11 cellular contexts compared by ENCODE assay signal in genomic region chr3:189981668-189982067, GRCh38.
DNase-seq lines count a peak whose midpoint lies in the region; ATAC-seq and TF ChIP-seq lines count a peak whose summit lies in the region.
"Had no signal": no experiment of that assay in that cellular context is flagged by ENCODE, and none has a peak within 500 bp of the region (broad histone marks: within the 10 kb centered on the region; RNA-seq: fewer than 3 reads in every experiment).

No MANE protein-coding gene starts in this region.

- in situ Hi-C loops in IMR-90 (cut with MboI; ENCODE audit: low sequenced_read_pairs) = no loop called here

- H2AK5ac ChIP-seq in IMR-90 (ENCODE audit: low read depth, low read length) (no peak overlapping the region), mesenchymal stem cell (ENCODE audit: low read length, severe bottlenecking) (no peak overlapping the region)

- no peak overlapping the region for H2BK12ac ChIP-seq in mesenchymal stem cell (ENCODE audit: low read length in 2 of 2)

- CTCF ChIA-PET in IMR-90 (lab: Yijun Ruan, JAX) = interaction anchor here (0.7 kb wide), 1 partner anchor 14 kb away, joined by 3 read pairs; no protein-coding TSS in a partner anchor
- CTCF ChIA-PET in GM10248 (lab: Yijun Ruan, JAX) = interaction anchor here (0.8 to 3.2 kb wide), 6 partner anchors 11 to 243 kb away, joined by 3 to 13 read pairs (median 5); no protein-coding TSS in a partner anchor

- ATAC-seq in IMR-90 (ENCODE audit: low read depth) (peak; percentile 90), HG02885 (IDR thresholded peaks at IDR 0.05; ENCODE audit: poor library complexity, unreplicated experiment) (no peak)
- ATAC-seq: natural killer cell treated with Interleukin-12 subunit alpha and Interleukin-12 subunit beta and Interleukin-15 and Interleukin-18, amount 100 ng/mL, for 72 hours had no signal

- H3K4me3 ChIP-seq in IMR-90 (ENCODE audit: insufficient read depth, low read depth, low read length) = no peak overlapping the region
- no peak overlapping the region for H3K4me3 ChIP-seq in mesenchymal stem cell (ENCODE audit: insufficient read depth in 1 of 2, low read depth in 1 of 2, low read length in 2 of 2)

- TF ChIP-seq CTCF in IMR-90 (conservative IDR thresholded peaks at IDR 0.05; ENCODE audit: low read depth, low read length) = no peak
- no peak for TF ChIP-seq CTCF in GM10248 (IDR thresholded peaks at IDR 0.05; ENCODE audit: control extremely low read depth, extremely low read depth, low read depth, missing control alignments)

- no peak for TF ChIP-seq POLR2A in IMR-90 (IDR thresholded peaks at IDR 0.05; ENCODE audit: low read depth, low read length)

- H4K20me1 ChIP-seq in IMR-90 (ENCODE audit: insufficient read depth, low read length) = no peaks in the 10 kb centered on the region

- H3K56ac ChIP-seq in IMR-90 (ENCODE audit: extremely low read depth, insufficient read depth, low read length) = no peak overlapping the region

- peaks cover 8% of the 10 kb centered on the region; the same call in 1 of the 2 replicates for H3K9me1 ChIP-seq in IMR-90 (ENCODE audit: insufficient read depth, low read length)

- H2BK120ac ChIP-seq in IMR-90 (ENCODE audit: low read depth, low read length) = peak overlapping the region; percentile 5; the same call in 1 of the 2 replicates
- no peak overlapping the region for H2BK120ac ChIP-seq in mesenchymal stem cell (ENCODE audit: low read depth, low read length)

- H3K14ac ChIP-seq in IMR-90 (replicated peaks; ENCODE audit: low read depth, low read length) = no peak overlapping the region
- H3K14ac ChIP-seq in mesenchymal stem cell (ENCODE audit: low read length in 2 of 2) = no peak overlapping the region

- no TSS peak for BruUV-seq in IMR-90 (replicated peaks; lab: Mats Ljungman, UMichigan)

- DNase-seq in A172 (ENCODE audit: low spot score) = peak; percentile 88
- peak; percentile 89 for DNase-seq in IMR-90
- DNase-seq in dedifferentiated amniotic fluid mesenchymal stem cell (ENCODE audit: extremely low spot score) = peak; percentile 40
- peak; percentile 68 for DNase-seq in mesenchymal stem cell
- DNase-seq in GM10248 (ENCODE audit: extremely low spot score) = no peak
- no peak for DNase-seq in T-helper 9 cell
- DNase-seq in NOMO-1 (lab: John Stamatoyannopoulos, UW; ENCODE audit: unreplicated experiment in 2 of 2) = no peak
- DNase-seq: activated naive CD4-positive, alpha-beta T cell; GOT3 had no signal

- intact Hi-C loops in IMR-90 (cut with micrococcal nuclease) = no loop called here

- H3K9ac ChIP-seq in IMR-90 (ENCODE audit: low read depth, low read length) (no peak overlapping the region), mesenchymal stem cell (ENCODE audit: low read length) (no peak overlapping the region)

- H4K8ac ChIP-seq in IMR-90 (ENCODE audit: low read depth in 2 of 2, low read length in 2 of 2) = no peak overlapping the region
- H4K8ac ChIP-seq in mesenchymal stem cell (ENCODE audit: low read length) = no peak overlapping the region

- H3K79me1 ChIP-seq in IMR-90 (ENCODE audit: low read depth in 1 of 2, low read length in 2 of 2) = peaks cover 0 to 18% of the 10 kb centered on the region in 2 experiments; a peak in 2 of 4 replicates
- H3K79me1 ChIP-seq in mesenchymal stem cell (replicated peaks; ENCODE audit: low read length, poor library complexity, severe bottlenecking) = peaks cover 13% of the 10 kb centered on the region

- H2BK15ac ChIP-seq in IMR-90 (ENCODE audit: low read depth, low read length) (no peak overlapping the region; the same call in 2 of the 3 replicates), mesenchymal stem cell (ENCODE audit: low read depth, poor library complexity, severe bottlenecking) (no peak overlapping the region)

- H3K18ac ChIP-seq in IMR-90 (ENCODE audit: low read depth, low read length) (no peak overlapping the region), mesenchymal stem cell (ENCODE audit: low read depth in 1 of 2, low read length in 2 of 2) (no peak overlapping the region)

- dilution Hi-C loops in IMR-90 (cut with HindIII; ENCODE audit: low sequenced_read_pairs, unreplicated experiment) = no loop called here

- peaks cover 5% of the 10 kb centered on the region for H3K36me3 ChIP-seq in IMR-90 (ENCODE audit: control insufficient read depth, insufficient read depth, low read length)
- peaks cover 0 to 29% of the 10 kb centered on the region in 2 experiments for H3K36me3 ChIP-seq in mesenchymal stem cell (ENCODE audit: control insufficient read depth in 1 of 2, insufficient read depth in 2 of 2, low read depth in 1 of 2, low read length in 2 of 2)

- peak overlapping the region; percentile 19; the same call in 1 of the 2 replicates for H3K4ac ChIP-seq in IMR-90 (ENCODE audit: low read depth, low read length)
- no peak overlapping the region for H3K4ac ChIP-seq in mesenchymal stem cell (ENCODE audit: low read depth in 1 of 2, low read length in 2 of 2)

- H3K9me3 ChIP-seq in IMR-90 (ENCODE audit: control insufficient read depth, insufficient read depth, low read length) (no peaks in the 10 kb centered on the region), mesenchymal stem cell (ENCODE audit: control insufficient read depth, low read length) (no peaks in the 10 kb centered on the region)

- H2BK20ac ChIP-seq in IMR-90 (ENCODE audit: low read depth, low read length) = no peak overlapping the region

- no peaks in the 10 kb centered on the region for H3K27me3 ChIP-seq in IMR-90 (ENCODE audit: control insufficient read depth, insufficient read depth, low read length)
- H3K27me3 ChIP-seq in mesenchymal stem cell (ENCODE audit: control insufficient read depth in 1 of 2, insufficient read depth in 1 of 2, low read length in 2 of 2) = no peaks in the 10 kb centered on the region

- no peak overlapping the region for H4K91ac ChIP-seq in IMR-90 (ENCODE audit: insufficient read depth, low read depth, low read length)
- no peak overlapping the region for H4K91ac ChIP-seq in mesenchymal stem cell (ENCODE audit: low read length)

- H2AFZ ChIP-seq in IMR-90 (replicated peaks; ENCODE audit: low read length, poor library complexity) (no peak overlapping the region), mesenchymal stem cell (ENCODE audit: low read depth, low read length) (no peak overlapping the region)

- POLR2A ChIA-PET in IMR-90 (lab: Charles Lee; ENCODE audit: unreplicated experiment) = no interaction called here
- POLR2A ChIA-PET in GM10248 (lab: Yijun Ruan, JAX) = no interaction called here

- no peak overlapping the region for H3K23ac ChIP-seq in IMR-90 (ENCODE audit: low read depth, low read length)
- H3K23ac ChIP-seq in mesenchymal stem cell (ENCODE audit: low read length in 2 of 2) = no peak overlapping the region

- 0 out of 2 replicates have a peak, but pooled peaks have one; percentile 11 for TF ChIP-seq RAD21 in IMR-90 (IDR thresholded peaks at IDR 0.05; ENCODE audit: low read length)

- H4K5ac ChIP-seq in IMR-90 (ENCODE audit: low read depth, low read length) = no peak overlapping the region

- H3K4me2 ChIP-seq in IMR-90 (ENCODE audit: low read depth, low read length) = peak overlapping the region; percentile 34; the same call in 1 of the 2 replicates
- no peak overlapping the region for H3K4me2 ChIP-seq in mesenchymal stem cell (ENCODE audit: low read length, poor library complexity, severe bottlenecking)

- H3K4me1 ChIP-seq in IMR-90 (ENCODE audit: control insufficient read depth, insufficient read depth, low read length) = peaks cover 6% of the 10 kb centered on the region; the same call in 1 of the 2 replicates
- no peaks in the 10 kb centered on the region for H3K4me1 ChIP-seq in mesenchymal stem cell (ENCODE audit: control insufficient read depth, insufficient read depth, low read depth, low read length)

- H2BK5ac ChIP-seq in IMR-90 (ENCODE audit: low read depth, low read length, poor library complexity, severe bottlenecking) (peak overlapping the region; percentile 1), mesenchymal stem cell (ENCODE audit: low read depth, low read length, poor library complexity, severe bottlenecking) (no peak overlapping the region)

- no peak overlapping the region for H2AK9ac ChIP-seq in IMR-90 (replicated peaks; ENCODE audit: low read depth, low read length, poor library complexity)

- no peak overlapping the region for H3K27ac ChIP-seq in IMR-90 (ENCODE audit: insufficient read depth, low read length)
- peak overlapping the region; percentile 42 for H3K27ac ChIP-seq in mesenchymal stem cell (ENCODE audit: low read length, poor library complexity, severe bottlenecking)

TF ChIP-seq in IMR-90, 13 proteins besides CTCF, POLR2A, EP300 and RAD21:
- TF ChIP-seq RCOR1 (IDR thresholded peaks at IDR 0.05; ENCODE audit: insufficient replicate concordance, low read length) (peak; percentile 26), CHD1 (IDR thresholded peaks at IDR 0.05; ENCODE audit: low read depth, low read length) (no peak), CEBPB (IDR thresholded peaks at IDR 0.05; ENCODE audit: low read depth, low read length) (peak; percentile 46; the same call in 1 of the 2 replicates), RFX5 (IDR thresholded peaks at IDR 0.05; ENCODE audit: low read depth, low read length) (no peak), MAFK (IDR thresholded peaks at IDR 0.05; ENCODE audit: low read depth, low read length) (peak; percentile 31)

Comparison
In these comparisons a context has a peak if more than half of its experiments do, and no peak if none do; other contexts are left out.
1. DNase-seq: peak in A172 (single experiment), IMR-90 (single experiment), dedifferentiated amniotic fluid mesenchymal stem cell (single experiment) and mesenchymal stem cell (single experiment); none in GM10248 (single experiment), T-helper 9 cell (single experiment) and NOMO-1 (0 of 2).